In the genomic region with DNA sequence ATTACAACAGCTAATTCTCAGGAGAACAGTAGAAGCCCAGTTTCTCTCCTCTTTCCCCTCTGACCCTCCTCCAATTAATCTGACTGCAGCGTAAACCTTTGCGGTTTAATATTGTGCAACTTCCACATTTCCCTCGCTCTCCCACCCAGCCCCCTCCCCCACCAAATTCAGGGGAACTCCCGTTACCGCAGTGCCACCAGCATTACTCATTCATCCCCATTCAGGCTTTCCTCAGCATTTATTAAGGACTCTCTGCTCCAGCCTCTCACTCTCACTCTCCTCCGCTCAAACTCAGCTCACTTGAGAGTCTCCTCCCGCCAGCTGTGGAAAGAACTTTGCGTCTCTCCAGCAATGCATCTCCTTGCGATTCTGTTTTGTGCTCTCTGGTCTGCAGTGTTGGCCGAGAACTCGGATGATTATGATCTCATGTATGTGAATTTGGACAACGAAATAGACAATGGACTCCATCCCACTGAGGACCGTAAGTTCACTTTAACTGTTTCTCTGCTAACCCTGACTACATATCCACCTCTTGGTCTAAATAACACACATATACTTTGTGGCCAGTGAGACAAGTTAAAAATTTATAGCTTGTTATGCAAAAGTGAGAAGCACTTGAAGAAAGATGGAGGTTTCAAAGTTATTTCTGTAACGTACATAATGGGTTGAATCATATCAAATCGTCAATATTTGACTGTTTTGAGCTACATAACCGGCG, we compare ENCODE assay signal across 8 cellular contexts. TPM values are rescaled to one million over a fixed set of nuclear protein-coding genes. Genes with fewer than 3 reads are reported as not detected.
DNase-seq lines count a peak whose midpoint lies in the region; ATAC-seq and TF ChIP-seq lines count a peak whose summit lies in the region.
"Had no signal": no experiment of that assay in that cellular context is flagged by ENCODE, and none has a peak within 500 bp of the region (broad histone marks: within the 10 kb centered on the region; RNA-seq: fewer than 3 reads in every experiment).

A gene (plus strand): TSS at position 268 of the 718 bp plus-strand sequence. CDS start 84 bp downstream, at position 352.

- intact Hi-C loops in OCI-LY7 (cut with micrococcal nuclease; ENCODE audit: unreplicated experiment) = no loop called here

- POLR2A ChIA-PET in OCI-LY7 (lab: Charles Lee) = interaction anchor here (1.0 kb wide), 1 partner anchor 95 kb away, joined by 5 read pairs; no protein-coding TSS in a partner anchor

- H3K9me2 ChIP-seq in OCI-LY7 (ENCODE audit: insufficient read depth, low read length) = no peaks in the 10 kb centered on the region

- no peaks in the 10 kb centered on the region for H3K4me1 ChIP-seq in OCI-LY7 (ENCODE audit: insufficient read depth, low read length, poor library complexity, severe bottlenecking)

- no peak within 1 kb of the TSS for H3K4me3 ChIP-seq in OCI-LY7 (ENCODE audit: low read depth, low read length, poor library complexity, severe bottlenecking)

- H4K20me1 ChIP-seq in OCI-LY7 (ENCODE audit: insufficient read depth, low read length) = no peaks in the 10 kb centered on the region

- H2AFZ ChIP-seq in OCI-LY7 (ENCODE audit: low read length) = no peak within 1 kb of the TSS

- no peak within 1 kb of the TSS for H3K4me2 ChIP-seq in OCI-LY7 (ENCODE audit: low read length)

- H3K36me3 ChIP-seq in OCI-LY7 (ENCODE audit: insufficient read depth, low read length) = no peaks in the 10 kb centered on the region

- no peaks in the 10 kb centered on the region for H3K79me2 ChIP-seq in OCI-LY7 (ENCODE audit: insufficient read depth, low read depth, low read length)

- H3K9me3 ChIP-seq in OCI-LY7 (ENCODE audit: low read length) = no peaks in the 10 kb centered on the region

- ATAC-seq in GM19351 (IDR thresholded peaks at IDR 0.05; ENCODE audit: unreplicated experiment) = peak; percentile 25
- ATAC-seq in stimulated activated naive CD8-positive, alpha-beta T cell treated with anti-CD3 and anti-CD28 coated beads, Interleukin-15, Interleukin-2, amounts not matched to agents 100 U/mL and 50 U/mL, for 24 hours = peak; percentile 49
- ATAC-seq in GM21447 (IDR thresholded peaks at IDR 0.05; ENCODE audit: unreplicated experiment) = no peak

- no peak for TF ChIP-seq CTCF in OCI-LY7 (conservative IDR thresholded peaks at IDR 0.05; ENCODE audit: low read length)

- DNase-seq in NOMO-1 treated with dmso at 0.1 percent for 144 hours (lab: John Stamatoyannopoulos, UW; ENCODE audit: unreplicated experiment) (peak; percentile 78), cerebellar cortex (ENCODE audit: low spot score) (peak; percentile 52), left kidney (ENCODE audit: low read depth, low spot score) (peak; percentile 79), OCI-LY7 (ENCODE audit: low spot score) (no peak)
- peak; percentile 15 for DNase-seq in stimulated activated naive CD8-positive, alpha-beta T cell treated with anti-CD3 and anti-CD28 coated beads, Interleukin-15, Interleukin-2, amounts not matched to agents 100 U/mL and 50 U/mL, for 24 hours
- DNase-seq: activated B cell treated with CpG ODN at 0.5 μM for 24 hours had no signal

- no TSS peak for BruUV-seq in OCI-LY7 (replicated peaks; lab: Mats Ljungman, UMichigan)

- CTCF ChIA-PET in OCI-LY7 (lab: Charles Lee; ENCODE audit: unreplicated experiment) = interaction anchor here (0.6 kb wide), 1 partner anchor 134 kb away, joined by 3 read pairs; no protein-coding TSS in a partner anchor

- no peak within 1 kb of the TSS for H3K27ac ChIP-seq in OCI-LY7 (ENCODE audit: low read depth, low read length, poor library complexity, severe bottlenecking)

RNA-seq across cellular contexts. Expression of the gene that starts here (rescaled TPM):
- total RNA-seq in OCI-LY7 (2014; rRNA removed; shearing (Covaris generic)) = not detected in 2 replicates
- not detected in 2 replicates for total RNA-seq in OCI-LY7 (2022)
- total RNA-seq: activated B cell treated with CpG ODN at 0.5 μM for 24 hours had no signal
